In the genomic region with DNA sequence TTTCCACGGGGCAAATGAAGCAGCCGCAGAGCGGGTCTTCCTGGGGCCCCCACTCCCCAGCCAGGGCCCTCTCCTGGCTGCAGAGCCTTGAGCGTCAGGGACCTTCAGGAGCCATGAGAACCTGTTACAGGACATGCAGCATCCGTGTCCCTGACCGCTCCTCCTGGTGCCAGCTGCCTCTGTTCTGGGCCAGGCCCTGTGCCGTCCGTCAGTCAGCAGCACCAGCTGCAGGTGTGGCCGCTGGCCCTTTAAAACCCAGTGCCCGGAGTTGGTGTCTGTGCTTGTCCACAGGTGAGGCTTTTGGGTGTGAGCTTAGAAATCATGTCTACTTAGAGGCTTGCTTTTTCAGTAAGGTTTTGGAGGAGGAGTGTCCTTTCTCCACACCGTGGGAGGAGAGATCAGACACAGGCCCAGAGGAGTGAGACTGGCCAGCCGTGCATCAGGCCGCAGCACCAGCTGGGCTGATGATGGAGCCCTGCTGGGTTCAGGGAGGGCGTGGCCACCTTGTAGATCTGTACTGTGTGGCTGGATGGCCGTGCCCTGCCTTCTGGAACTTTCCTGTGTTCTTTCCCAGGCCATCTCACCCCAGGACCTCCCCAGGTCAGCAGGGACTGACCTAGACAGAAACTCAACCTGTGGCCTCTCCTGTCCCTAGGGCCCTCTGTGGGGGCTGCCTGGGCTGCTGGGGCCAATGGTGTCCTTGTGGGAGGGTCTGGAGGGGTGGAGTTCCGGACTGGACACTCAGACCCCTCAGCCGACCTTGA, we compare ENCODE assay signal across 16 cellular contexts. TPM values are rescaled to one million over a fixed set of nuclear protein-coding genes. Genes with fewer than 3 reads are reported as not detected.
DNase-seq lines count a peak whose midpoint lies in the region; ATAC-seq, FAIRE-seq and TF ChIP-seq lines count a peak whose summit lies in the region.
"Had no signal": no experiment of that assay in that cellular context is flagged by ENCODE, and none has a peak within 500 bp of the region (broad histone marks: within the 10 kb centered on the region; RNA-seq: fewer than 3 reads in every experiment).

No MANE protein-coding gene starts in this region.

- H3K27ac ChIP-seq in cingulate gyrus (ENCODE audit: low read depth, low read length): peak overlapping the region; percentile 29
- peak overlapping the region in 6 of 10 donors; percentile 16 to 56 (median 52) for H3K27ac ChIP-seq in heart right ventricle
- H3K27ac ChIP-seq in pancreas: peak overlapping the region in 3 of 4 donors; percentile 22 to 75 (median 50)
- H3K27ac ChIP-seq: HL-60 had no signal

- H3K36me3 ChIP-seq in Caco-2 (ENCODE audit: control insufficient read depth, insufficient read depth, low read length): no peaks in the 10 kb centered on the region; the same call in 1 of the 2 replicates
- H3K36me3 ChIP-seq in heart right ventricle: peaks cover 0 to 51% (median 4%) of the 10 kb centered on the region in 9 donors
- H3K36me3 ChIP-seq in pancreas: peaks cover 4 to 11% (median 6%) of the 10 kb centered on the region in 3 donors

- intact Hi-C loops in Caco-2 (cut with micrococcal nuclease; ENCODE audit: unreplicated experiment) (loop anchor here (5.0 kb wide), 1 partner anchor 110 kb away; no protein-coding TSS in a partner anchor), heart right ventricle (cut with DNase I) (loop anchor here in 3 of 10 donors (10.0 kb wide), 1 partner anchor 313 kb away; no protein-coding TSS in a partner anchor), pancreas (cut with DNase I) (no loop called here)

- POLR2A ChIA-PET in Caco-2 (lab: Charles Lee): no interaction called here

- TF ChIP-seq CTCF in Caco-2 (IDR thresholded peaks at IDR 0.05; ENCODE audit: insufficient read depth in 1 of 2, low read depth in 1 of 2, low read length in 1 of 2, severe bottlenecking in 1 of 2, unreplicated experiment in 1 of 2): no peak
- no peak for TF ChIP-seq CTCF in heart right ventricle (IDR thresholded peaks at IDR 0.05)
- no peak for TF ChIP-seq CTCF in pancreas (IDR thresholded peaks at IDR 0.05)

- no peaks in the 10 kb centered on the region for H3K27me3 Mint-ChIP-seq in Caco-2 (ENCODE audit: insufficient read depth, unreplicated experiment)
- no peaks in the 10 kb centered on the region for H3K27me3 Mint-ChIP-seq in activated naive CD8-positive, alpha-beta T cell treated with anti-CD3 and anti-CD28 coated beads, Interleukin-2, amount 50 U/mL, for 24 hours
- H3K27me3 Mint-ChIP-seq: activated T-helper 17 cell treated with anti-CD3 and anti-CD28 coated beads, Interleukin-2, amount 50 U/mL, for 72 hours had no signal

- H3K4me1 ChIP-seq in Caco-2 (peaks cover 22% of the 10 kb centered on the region), heart right ventricle (peaks cover 0 to 17% (median 0%) of the 10 kb centered on the region in 9 donors), pancreas (peaks cover 0 to 5% (median 0%) of the 10 kb centered on the region in 3 donors)

- H3K27me3 ChIP-seq in Caco-2 (replicated peaks; ENCODE audit: control insufficient read depth, insufficient read depth, low read length) (no peaks in the 10 kb centered on the region), heart right ventricle (no peaks in the 10 kb centered on the region), pancreas (no peaks in the 10 kb centered on the region)

- ATAC-seq in heart right ventricle (peak in 7 of 8 donors; percentile 43 to 66 (median 59)), pancreas (peak in 1 of 4 donors; percentile 11), GM19452 (IDR thresholded peaks at IDR 0.05; ENCODE audit: unreplicated experiment) (no peak)
- ATAC-seq in activated naive CD8-positive, alpha-beta T cell treated with anti-CD3 and anti-CD28 coated beads, Interleukin-2, amount 50 U/mL, for 24 hours: no peak
- ATAC-seq: activated T-helper 17 cell treated with anti-CD3 and anti-CD28 coated beads, Interleukin-2, amount 50 U/mL, for 72 hours; GM12878 had no signal

- H3K9me3 Mint-ChIP-seq in Caco-2 (ENCODE audit: unreplicated experiment): no peaks in the 10 kb centered on the region
- no peaks in the 10 kb centered on the region for H3K9me3 Mint-ChIP-seq in activated naive CD8-positive, alpha-beta T cell treated with anti-CD3 and anti-CD28 coated beads, Interleukin-2, amount 50 U/mL, for 24 hours
- H3K9me3 Mint-ChIP-seq: activated T-helper 17 cell treated with anti-CD3 and anti-CD28 coated beads, Interleukin-2, amount 50 U/mL, for 72 hours; nephron had no signal

- H3K36me3 Mint-ChIP-seq in Caco-2 (ENCODE audit: insufficient read depth, unreplicated experiment): no peaks in the 10 kb centered on the region
- H3K36me3 Mint-ChIP-seq in activated naive CD8-positive, alpha-beta T cell treated with anti-CD3 and anti-CD28 coated beads, Interleukin-2, amount 50 U/mL, for 24 hours (ENCODE audit: low read depth): peaks cover 1% of the 10 kb centered on the region

- 84 to 87% methylated on average over 17 of the region's 17 CpGs for WGBS in heart right ventricle, 2 donors
- WGBS in pancreas, 2 donors: 87 to 90% methylated on average over 17 of the region's 17 CpGs

- H3K4me1 Mint-ChIP-seq in Caco-2 (ENCODE audit: low read depth, unreplicated experiment): peaks cover 14% of the 10 kb centered on the region
- H3K4me1 Mint-ChIP-seq in activated naive CD8-positive, alpha-beta T cell treated with anti-CD3 and anti-CD28 coated beads, Interleukin-2, amount 50 U/mL, for 24 hours: no peaks in the 10 kb centered on the region
- H3K4me1 Mint-ChIP-seq: activated T-helper 17 cell treated with anti-CD3 and anti-CD28 coated beads, Interleukin-2, amount 50 U/mL, for 72 hours had no signal

- H3K9me3 ChIP-seq in Caco-2 (no peaks in the 10 kb centered on the region), heart right ventricle (no peaks in the 10 kb centered on the region), pancreas (no peaks in the 10 kb centered on the region)

- H3K27ac Mint-ChIP-seq in Caco-2 (ENCODE audit: unreplicated experiment): peak overlapping the region; percentile 11
- no peak overlapping the region for H3K27ac Mint-ChIP-seq in activated naive CD8-positive, alpha-beta T cell treated with anti-CD3 and anti-CD28 coated beads, Interleukin-2, amount 50 U/mL, for 24 hours
- H3K27ac Mint-ChIP-seq: activated T-helper 17 cell treated with anti-CD3 and anti-CD28 coated beads, Interleukin-2, amount 50 U/mL, for 72 hours had no signal

- no peak for FAIRE-seq in pancreas (lab: Jason Lieb, UNC)
- FAIRE-seq: G401.6, GM12878 had no signal

- no peak overlapping the region for H3K4me3 Mint-ChIP-seq in Caco-2 (ENCODE audit: unreplicated experiment)
- H3K4me3 Mint-ChIP-seq in activated naive CD8-positive, alpha-beta T cell treated with anti-CD3 and anti-CD28 coated beads, Interleukin-2, amount 50 U/mL, for 24 hours: no peak overlapping the region
- H3K4me3 Mint-ChIP-seq: activated T-helper 17 cell treated with anti-CD3 and anti-CD28 coated beads, Interleukin-2, amount 50 U/mL, for 72 hours; nephron had no signal

- no TSS peak for BruUV-seq in Caco-2 (replicated peaks; lab: Mats Ljungman, UMichigan)

- DNase-seq in Caco-2 (no peak), heart right ventricle (no peak), pancreas (no peak), NCI-H1436 treated with DMSO at 0.1 percent for 48 hours (lab: John Stamatoyannopoulos, UW) (no peak), GF-D8 (lab: John Stamatoyannopoulos, UW) (no peak)
- no peak for DNase-seq in activated naive CD8-positive, alpha-beta T cell treated with anti-CD3 and anti-CD28 coated beads, Interleukin-2, amount 50 U/mL, for 24 hours
- DNase-seq: NCI-H2107, NCI-H526, SHP77 treated with DMSO at 0.1 percent for 48 hours had no signal

- CTCF ChIA-PET in Caco-2 (lab: Charles Lee): no interaction called here

- H3K4me3 ChIP-seq in Caco-2 (ENCODE audit: low read depth, low read length) (no peak overlapping the region), heart right ventricle (no peak overlapping the region), pancreas (no peak overlapping the region)
- H3K4me3 ChIP-seq: GM12878 had no signal

RNA-seq across cellular contexts. Expression of a gene that starts 27.1 kb away (rescaled TPM):
- 31.3 and 31.8 TPM in 2 replicates for total RNA-seq in Caco-2 (2022)
- total RNA-seq in heart right ventricle: 10 to 100 TPM in 8 of 10 donors, 1 to 10 TPM in 2; 8.5 to 19.4 (median 12.6) TPM
- polyA plus RNA-seq in heart right ventricle: 10 to 100 TPM in 1 of 2 donors, 1 to 10 TPM in 1; 9.0 to 11.8 TPM
- 10 to 100 TPM; 11.0 to 18.4 (median 15.5) TPM for total RNA-seq in pancreas
- polyA plus RNA-seq in pancreas: 10 to 100 TPM; 13.2 to 21.4 TPM

Comparison
In these comparisons a context has a peak if more than half of its experiments do, and no peak if none do; other contexts are left out.
1. ATAC-seq: peak in heart right ventricle (7 of 8); none in GM19452 (single experiment) and activated naive CD8-positive, alpha-beta T cell treated with anti-CD3 and anti-CD28 coated beads, Interleukin-2, amount 50 U/mL, for 24 hours (single experiment).
2. Peak in every context shown above with its lines, with median percentiles within 50 percentile points of each other: H3K27ac ChIP-seq.